Comparison of ENCODE assay signal across 8 cellular contexts in genomic region chr20:41317536-41318270, GRCh38. TPM values are rescaled to one million over a fixed set of nuclear protein-coding genes. Genes with fewer than 3 reads are reported as not detected.
A peak's percentile ranks its signal among the peaks of the same experiment; 100 is the strongest.
DNase-seq lines count a peak whose midpoint lies in the region; ATAC-seq and TF ChIP-seq lines count a peak whose summit lies in the region.

ZHX3 (minus strand) TSS chr20:41317731; CDS start chr20:41204916, 112,815 bp downstream.

- no peak for TF ChIP-seq CTCF in IMR-90 (conservative IDR thresholded peaks at IDR 0.05; ENCODE audit: low read depth, low read length)
- no peak for TF ChIP-seq CTCF in OCI-LY7 (conservative IDR thresholded peaks at IDR 0.05; ENCODE audit: low read length)

- DNase-seq in DMS 273 (lab: John Stamatoyannopoulos, UW; ENCODE audit: unreplicated experiment), result peak; percentile 99
- DNase-seq in IMR-90, result peak; percentile 94
- DNase-seq in OCI-LY7 (ENCODE audit: low spot score), result peak; percentile 99
- DNase-seq in activated T-cell treated with anti-CD3 and anti-CD28 coated beads for 24 hours (ENCODE audit: low read depth), result peak; percentile 96
- DNase-seq in epidermal melanocyte (ENCODE audit: insufficient read length, low spot score), result peak; percentile 86
- peak; percentile 93 for DNase-seq in middle frontal gyrus (ENCODE audit: extremely low spot score, low spot score)
- DNase-seq in stimulated activated CD8-positive, alpha-beta memory T cell treated with anti-CD3 and anti-CD28 coated beads, Interleukin-2, amount 100 ng/mL, for 48 hours (ENCODE audit: low read depth in 2 of 2), result peak; percentile 94 to 98

- intact Hi-C loops in IMR-90 (cut with micrococcal nuclease) (loop anchor here (1.0 to 5.0 kb wide), 4 partner anchors 12 to 140 kb away; no protein-coding TSS in a partner anchor), OCI-LY7 (cut with micrococcal nuclease; ENCODE audit: unreplicated experiment) (loop anchor here (1.0 kb wide), 1 partner anchor 182 kb away; no protein-coding TSS in a partner anchor)

- peak within 1 kb of the TSS; percentile 99; the same call in 2 of the 3 replicates for H2BK15ac ChIP-seq in IMR-90 (ENCODE audit: low read depth, low read length)

- ATAC-seq in GM21529 (IDR thresholded peaks at IDR 0.05; ENCODE audit: unreplicated experiment) (peak; percentile 94), IMR-90 (ENCODE audit: low read depth) (peak; percentile 94)

- H3K4me3 ChIP-seq in IMR-90 (ENCODE audit: insufficient read depth, low read depth, low read length), result peak within 1 kb of the TSS; percentile 55
- peak within 1 kb of the TSS; percentile 91 for H3K4me3 ChIP-seq in OCI-LY7 (ENCODE audit: low read depth, low read length, poor library complexity, severe bottlenecking)

- no peak for TF ChIP-seq RAD21 in IMR-90 (IDR thresholded peaks at IDR 0.05; ENCODE audit: low read length)

- H3K9me3 ChIP-seq in IMR-90 (ENCODE audit: control insufficient read depth, insufficient read depth, low read length) (no peaks in the 10 kb centered on the region), OCI-LY7 (ENCODE audit: low read length) (no peaks in the 10 kb centered on the region)

- peak within 1 kb of the TSS; percentile 99 for H3K4ac ChIP-seq in IMR-90 (ENCODE audit: low read depth, low read length)

- H3K9me2 ChIP-seq in OCI-LY7 (ENCODE audit: insufficient read depth, low read length), result no peaks in the 10 kb centered on the region

- H2BK120ac ChIP-seq in IMR-90 (ENCODE audit: low read depth, low read length), result peak within 1 kb of the TSS; percentile 99

- H3K9me1 ChIP-seq in IMR-90 (ENCODE audit: insufficient read depth, low read length), result peaks cover 7% of the 10 kb centered on the region; the same call in 1 of the 2 replicates

- in situ Hi-C loops in IMR-90 (cut with MboI; ENCODE audit: low sequenced_read_pairs), result no loop called here

- CTCF ChIA-PET in IMR-90 (lab: Yijun Ruan, JAX) (no interaction called here), OCI-LY7 (lab: Charles Lee; ENCODE audit: unreplicated experiment) (no interaction called here)

- peak within 1 kb of the TSS; percentile 99 for H3K14ac ChIP-seq in IMR-90 (replicated peaks; ENCODE audit: low read depth, low read length)

- peak within 1 kb of the TSS; percentile 98 for H3K4me2 ChIP-seq in IMR-90 (ENCODE audit: low read depth, low read length)
- peak within 1 kb of the TSS; percentile 93 for H3K4me2 ChIP-seq in OCI-LY7 (ENCODE audit: low read length)

- no peaks in the 10 kb centered on the region for H3K27me3 ChIP-seq in IMR-90 (ENCODE audit: control insufficient read depth, insufficient read depth, low read length)

- peaks cover 4% of the 10 kb centered on the region for H3K4me1 ChIP-seq in IMR-90 (ENCODE audit: control insufficient read depth, insufficient read depth, low read length)
- peaks cover 20% of the 10 kb centered on the region for H3K4me1 ChIP-seq in OCI-LY7 (ENCODE audit: insufficient read depth, low read length, poor library complexity, severe bottlenecking)

- peaks cover 18% of the 10 kb centered on the region for H4K20me1 ChIP-seq in IMR-90 (ENCODE audit: insufficient read depth, low read length)
- no peaks in the 10 kb centered on the region for H4K20me1 ChIP-seq in OCI-LY7 (ENCODE audit: insufficient read depth, low read length)

- peak within 1 kb of the TSS; percentile 94 for H3K9ac ChIP-seq in IMR-90 (ENCODE audit: low read depth, low read length)

- peak within 1 kb of the TSS; percentile 99 for H3K23ac ChIP-seq in IMR-90 (ENCODE audit: low read depth, low read length)

- peak within 1 kb of the TSS; percentile 99 for H2BK5ac ChIP-seq in IMR-90 (ENCODE audit: low read depth, low read length, poor library complexity, severe bottlenecking)

- WGBS in IMR-90 (ENCODE audit: extremely low coverage in 2 of 2, insufficient read length in 1 of 2), 2 experiments, result 4% methylated on average over 17 of the region's 66 CpGs; no CpG with 5 or more reads in 1 of the 2 experiments

- H3K79me2 ChIP-seq in OCI-LY7 (ENCODE audit: insufficient read depth, low read depth, low read length), result peaks cover 14% of the 10 kb centered on the region; the same call in 1 of the 2 replicates

- peak within 1 kb of the TSS; percentile 99 for H3K56ac ChIP-seq in IMR-90 (ENCODE audit: extremely low read depth, insufficient read depth, low read length)

- no peaks in the 10 kb centered on the region for H3K36me3 ChIP-seq in IMR-90 (ENCODE audit: control insufficient read depth, insufficient read depth, low read length)
- no peaks in the 10 kb centered on the region for H3K36me3 ChIP-seq in OCI-LY7 (ENCODE audit: insufficient read depth, low read length)

- no peak for TF ChIP-seq POLR2A in IMR-90 (IDR thresholded peaks at IDR 0.05; ENCODE audit: low read depth, low read length)

- no TSS peak for BruUV-seq in IMR-90 (replicated peaks; lab: Mats Ljungman, UMichigan)
- BruUV-seq in OCI-LY7 (replicated peaks; lab: Mats Ljungman, UMichigan), result no TSS peak

- H4K91ac ChIP-seq in IMR-90 (ENCODE audit: insufficient read depth, low read depth, low read length), result peak within 1 kb of the TSS; percentile 99

- peak within 1 kb of the TSS; percentile 87 to 99 for H4K8ac ChIP-seq in IMR-90 (ENCODE audit: low read depth in 2 of 2, low read length in 2 of 2)

- POLR2A ChIA-PET in IMR-90 (lab: Charles Lee; ENCODE audit: unreplicated experiment) (interaction anchor here (0.6 to 0.7 kb wide), 2 partner anchors 12 to 124 kb away, joined by 3 to 6 read pairs; no protein-coding TSS in a partner anchor), OCI-LY7 (lab: Charles Lee) (interaction anchor here (1.0 to 1.4 kb wide), 3 partner anchors 9 to 12 kb away, joined by 3 to 5 read pairs (median 3); no protein-coding TSS in a partner anchor)

- peak within 1 kb of the TSS; percentile 94 for H4K5ac ChIP-seq in IMR-90 (ENCODE audit: low read depth, low read length)

- peak within 1 kb of the TSS; percentile 99 for H2AK5ac ChIP-seq in IMR-90 (ENCODE audit: low read depth, low read length)

- H2AFZ ChIP-seq in IMR-90 (replicated peaks; ENCODE audit: low read length, poor library complexity) (peak within 1 kb of the TSS; percentile 89), OCI-LY7 (ENCODE audit: low read length) (peak within 1 kb of the TSS; percentile 94)

- dilution Hi-C loops in IMR-90 (cut with HindIII; ENCODE audit: low sequenced_read_pairs, unreplicated experiment), result no loop called here

- peak within 1 kb of the TSS; percentile 100 for H2AK9ac ChIP-seq in IMR-90 (replicated peaks; ENCODE audit: low read depth, low read length, poor library complexity)

- peak within 1 kb of the TSS; percentile 97 for H3K18ac ChIP-seq in IMR-90 (ENCODE audit: low read depth, low read length)

- H3K27ac ChIP-seq in IMR-90 (ENCODE audit: insufficient read depth, low read length) (peak within 1 kb of the TSS; percentile 97), OCI-LY7 (ENCODE audit: low read depth, low read length, poor library complexity, severe bottlenecking) (peak within 1 kb of the TSS; percentile 59)

- peaks cover 5 to 28% of the 10 kb centered on the region in 2 experiments; a peak in 3 of 4 replicates for H3K79me1 ChIP-seq in IMR-90 (ENCODE audit: low read depth in 1 of 2, low read length in 2 of 2)

- H2BK20ac ChIP-seq in IMR-90 (ENCODE audit: low read depth, low read length), result peak within 1 kb of the TSS; percentile 92

TF ChIP-seq in IMR-90, 13 proteins besides CTCF, POLR2A, EP300 and RAD21:
- TF ChIP-seq BHLHE40 (IDR thresholded peaks at IDR 0.05; ENCODE audit: low read depth, low read length) (no peak), RCOR1 (IDR thresholded peaks at IDR 0.05; ENCODE audit: insufficient replicate concordance, low read length) (no peak), ELK1 (IDR thresholded peaks at IDR 0.05; ENCODE audit: borderline replicate concordance, low read depth, low read length) (no peak), MAFK (IDR thresholded peaks at IDR 0.05; ENCODE audit: low read depth, low read length) (no peak), MXI1 (IDR thresholded peaks at IDR 0.05; ENCODE audit: borderline replicate concordance, low read depth, low read length) (peak; percentile 31; the same call in 1 of the 2 replicates), SMC3 (IDR thresholded peaks at IDR 0.05; ENCODE audit: low read depth, low read length) (no peak), CHD1 (IDR thresholded peaks at IDR 0.05; ENCODE audit: low read depth, low read length) (no peak), MAZ (IDR thresholded peaks at IDR 0.05; ENCODE audit: borderline replicate concordance, low read depth, low read length) (peak; percentile 98), FOS (IDR thresholded peaks at IDR 0.05; ENCODE audit: low read depth, low read length) (no peak), NFE2L2 (IDR thresholded peaks at IDR 0.05; ENCODE audit: low read depth, low read length) (no peak), USF2 (IDR thresholded peaks at IDR 0.05; ENCODE audit: low read depth, low read length) (peak; percentile 4; the same call in 1 of the 2 replicates), CEBPB (IDR thresholded peaks at IDR 0.05; ENCODE audit: low read depth, low read length) (no peak), RFX5 (IDR thresholded peaks at IDR 0.05; ENCODE audit: low read depth, low read length) (no peak)

RNA-seq across cellular contexts. Expression of gene ZHX3, which starts in this region (rescaled TPM):
- total RNA-seq in IMR-90 (2012; rRNA removed) (28.0 and 28.3 TPM in 2 replicates), OCI-LY7 (2022) (16.9 and 21.7 TPM in 2 replicates)
- 22.0 and 25.0 TPM in 2 replicates for polyA plus RNA-seq in IMR-90 (2012; rRNA removed)
- 11.2 and 16.4 TPM in 2 replicates for polyA plus RNA-seq in IMR-90 (2012; cell fraction: cytosol; rRNA removed)
- polyA plus RNA-seq in IMR-90 (2012; cell fraction: nucleus; rRNA removed; ENCODE audit: low replicate concordance), result 13.8 and 21.1 TPM in 2 replicates
- 5.8 and 6.4 TPM in 2 replicates for total RNA-seq in OCI-LY7 (2014; rRNA removed; shearing (Covaris generic))

Comparison
In these comparisons a context has a peak if more than half of its experiments do, and no peak if none do; other contexts are left out.
1. Peak in every context shown above with its lines: DNase-seq, ATAC-seq, H3K4me3 ChIP-seq and H3K27ac ChIP-seq.